ENCODE assay signal across 8 cellular contexts in the genomic region with DNA sequence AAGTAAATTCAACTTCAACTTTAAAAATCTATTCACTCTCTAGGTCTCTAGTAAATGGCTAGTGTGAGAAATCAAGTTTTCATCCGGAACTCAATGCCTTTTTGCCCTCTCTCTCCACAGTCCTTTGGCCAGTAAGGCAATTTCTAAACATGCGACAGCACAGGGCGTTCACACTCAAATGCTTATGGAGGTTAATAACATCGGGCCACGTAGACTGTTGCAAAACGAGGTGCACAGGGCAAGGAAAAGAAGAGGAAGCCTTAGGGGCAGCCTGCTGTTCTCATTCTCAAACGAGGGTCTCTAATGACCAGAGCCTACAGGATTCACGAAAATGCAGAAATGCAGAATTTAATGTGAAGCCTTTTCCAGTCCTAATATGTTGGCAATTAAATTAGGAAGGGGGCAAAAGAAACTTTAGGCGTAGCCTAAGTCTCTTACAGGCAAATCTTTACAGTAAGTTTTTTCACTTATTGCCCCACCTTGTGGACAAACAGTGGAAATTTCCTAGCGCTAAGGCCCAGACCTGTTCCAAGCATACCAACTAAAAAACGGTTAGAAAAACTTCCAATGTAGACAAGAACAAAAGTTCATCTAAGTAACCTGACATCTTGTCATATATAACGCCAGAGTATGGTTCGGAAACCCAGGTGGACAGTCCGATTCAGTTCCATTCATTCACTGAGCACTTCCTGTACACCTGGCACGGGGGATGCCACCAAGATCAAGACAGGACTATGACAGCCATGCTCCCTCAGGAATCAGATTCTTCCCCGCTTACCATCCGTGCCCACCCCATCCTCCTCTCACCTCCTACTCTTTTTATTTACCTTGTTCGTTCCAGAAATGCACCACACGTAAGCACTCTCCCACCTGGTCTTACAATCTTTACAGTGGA.
DNase-seq lines count a peak whose midpoint lies in the region; ATAC-seq and TF ChIP-seq lines count a peak whose summit lies in the region.

No MANE protein-coding gene starts in this region.

- ATAC-seq in HG02759 (IDR thresholded peaks at IDR 0.05; ENCODE audit: unreplicated experiment), result peak; percentile 65

- DNase-seq in AG08396 (ENCODE audit: low spot score) (peak; percentile 55), GM12865 (ENCODE audit: low read depth) (peak; percentile 71), NCI-H69 (lab: John Stamatoyannopoulos, UW) (peak; percentile 49), astrocyte of the hippocampus (ENCODE audit: low read depth, low spot score) (peak; percentile 72), iPS-NIHi7 (ENCODE audit: extremely low spot score) (peak; percentile 45)
- no peak for DNase-seq in activated T-cell treated with anti-CD3 and anti-CD28 coated beads, Interleukin-2, amount 50 U/mL, for 48 hours

- no peak overlapping the region for H3K4me3 ChIP-seq in GM12865 (ENCODE audit: low read depth, low read length)
- H3K4me3 ChIP-seq in skin epidermis, result peak overlapping the region in 4 of 7 experiments; percentile 3 to 13 (median 8)

- peak; percentile 58 for TF ChIP-seq CTCF in GM12865 (IDR thresholded peaks at IDR 0.05; ENCODE audit: insufficient read depth, low read depth, low read length, missing control alignments)

- H3K27ac ChIP-seq in skin epidermis, result peak overlapping the region in 1 of 21 experiments; percentile 47

Comparison
In these comparisons a context has a peak if more than half of its experiments do, and no peak if none do; other contexts are left out.
1. DNase-seq: peak in AG08396 (single experiment), GM12865 (single experiment), NCI-H69 (single experiment), astrocyte of the hippocampus (single experiment) and iPS-NIHi7 (single experiment); none in activated T-cell treated with anti-CD3 and anti-CD28 coated beads, Interleukin-2, amount 50 U/mL, for 48 hours (0 of 2).